1 cellular context compared by ENCODE assay signal in the genomic region with DNA sequence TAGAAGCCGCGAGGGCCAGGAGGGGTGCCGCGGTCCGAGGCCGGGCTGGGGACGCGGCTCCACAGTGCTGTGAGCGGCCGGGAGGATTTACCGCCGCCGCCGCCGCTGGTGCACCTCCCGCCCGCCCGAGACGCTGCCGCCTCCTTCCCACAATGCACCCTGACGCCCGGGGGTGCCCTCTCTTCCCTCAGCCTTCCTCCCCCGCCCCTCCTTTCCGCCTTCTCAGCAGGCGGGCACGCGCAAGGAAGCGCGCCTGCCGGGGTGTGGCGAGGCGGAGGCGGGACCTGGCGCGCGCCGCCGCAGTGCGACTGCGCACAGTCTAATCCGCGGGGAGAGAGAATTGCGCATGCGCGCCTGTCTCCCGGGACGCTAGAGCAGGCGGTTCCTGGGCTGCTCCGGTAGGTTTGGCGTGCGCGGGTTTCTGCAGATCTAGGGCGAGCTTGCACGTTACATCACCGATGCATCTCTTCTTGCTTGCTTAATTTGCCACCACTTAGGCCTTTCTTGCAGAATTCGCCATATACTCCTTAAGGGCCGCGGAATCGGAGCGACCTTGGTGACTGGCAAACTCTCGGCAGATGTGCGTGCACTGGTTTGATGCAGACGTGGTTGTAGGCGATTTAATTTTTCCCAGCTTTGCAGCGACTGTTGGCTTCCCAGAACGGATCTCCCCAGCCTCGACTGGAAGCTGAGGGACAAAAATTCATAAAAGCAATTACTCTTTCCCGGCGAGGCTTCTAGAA.
TF ChIP-seq lines count a peak whose summit lies in the region.

TSS of gene GVQW3 (plus strand) at position 347 of the 743 bp plus-strand sequence. CDS start 506 bp downstream, outside the sequence.
A gene with protein sequence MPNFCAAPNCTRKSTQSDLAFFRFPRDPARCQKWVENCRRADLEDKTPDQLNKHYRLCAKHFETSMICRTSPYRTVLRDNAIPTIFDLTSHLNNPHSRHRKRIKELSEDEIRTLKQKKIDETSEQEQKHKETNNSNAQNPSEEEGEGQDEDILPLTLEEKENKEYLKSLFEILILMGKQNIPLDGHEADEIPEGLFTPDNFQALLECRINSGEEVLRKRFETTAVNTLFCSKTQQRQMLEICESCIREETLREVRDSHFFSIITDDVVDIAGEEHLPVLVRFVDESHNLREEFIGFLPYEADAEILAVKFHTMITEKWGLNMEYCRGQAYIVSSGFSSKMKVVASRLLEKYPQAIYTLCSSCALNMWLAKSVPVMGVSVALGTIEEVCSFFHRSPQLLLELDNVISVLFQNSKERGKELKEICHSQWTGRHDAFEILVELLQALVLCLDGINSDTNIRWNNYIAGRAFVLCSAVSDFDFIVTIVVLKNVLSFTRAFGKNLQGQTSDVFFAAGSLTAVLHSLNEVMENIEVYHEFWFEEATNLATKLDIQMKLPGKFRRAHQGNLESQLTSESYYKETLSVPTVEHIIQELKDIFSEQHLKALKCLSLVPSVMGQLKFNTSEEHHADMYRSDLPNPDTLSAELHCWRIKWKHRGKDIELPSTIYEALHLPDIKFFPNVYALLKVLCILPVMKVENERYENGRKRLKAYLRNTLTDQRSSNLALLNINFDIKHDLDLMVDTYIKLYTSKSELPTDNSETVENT (minus strand): TSS at position 156 of the 743 bp plus-strand sequence. CDS start 296 bp downstream, outside the sequence.

TF ChIP-seq in HepG2, 621 proteins besides CTCF, POLR2A, EP300 and RAD21 (continued from another document):
- TF ChIP-seq LRRFIP1 (CRISPR knock-in tag; conservative IDR thresholded peaks at IDR 0.05) (no peak), DR1 (CRISPR knock-in tag; IDR thresholded peaks at IDR 0.05) (peak; percentile 53; the same call in 1 of the 2 replicates), KAT8 (CRISPR knock-in tag; IDR thresholded peaks at IDR 0.05) (peak; percentile 89), HOXA5 (CRISPR knock-in tag; IDR thresholded peaks at IDR 0.05) (peak; percentile 33; the same call in 1 of the 2 replicates), ZNF768 (CRISPR knock-in tag; IDR thresholded peaks at IDR 0.05) (no peak), ZBTB49 (CRISPR knock-in tag; IDR thresholded peaks at IDR 0.05; ENCODE audit: borderline replicate concordance) (no peak), KDM2A (CRISPR knock-in tag; IDR thresholded peaks at IDR 0.05; ENCODE audit: borderline replicate concordance, low read depth) (peak; percentile 88), ZNF430 (CRISPR knock-in tag; IDR thresholded peaks at IDR 0.05) (peak; percentile 62; the same call in 1 of the 2 replicates), ZNF547 (CRISPR knock-in tag; IDR thresholded peaks at IDR 0.05) (peak; percentile 85; the same call in 1 of the 2 replicates), STAT6 (CRISPR knock-in tag; IDR thresholded peaks at IDR 0.05; ENCODE audit: borderline replicate concordance) (0 out of 2 replicates have a peak, but pooled peaks have one; percentile 40), ZFX (CRISPR knock-in tag; IDR thresholded peaks at IDR 0.05; ENCODE audit: low read depth) (peak; percentile 67), KMT2B (CRISPR knock-in tag; IDR thresholded peaks at IDR 0.05) (peak; percentile 97), ZMYM4 (CRISPR knock-in tag; IDR thresholded peaks at IDR 0.05) (peak; percentile 93), YEATS2 (CRISPR knock-in tag; IDR thresholded peaks at IDR 0.05; ENCODE audit: borderline replicate concordance) (peak; percentile 91), MEIS1 (CRISPR knock-in tag; IDR thresholded peaks at IDR 0.05; ENCODE audit: borderline replicate concordance) (no peak; the same call in 1 of the 2 replicates), PLRG1 (conservative IDR thresholded peaks at IDR 0.05) (no peak), CAMTA2 (CRISPR knock-in tag; IDR thresholded peaks at IDR 0.05; ENCODE audit: borderline replicate concordance) (peak; percentile 85; the same call in 1 of the 2 replicates), SMAD3 (CRISPR knock-in tag; IDR thresholded peaks at IDR 0.05) (0 out of 2 replicates have a peak, but pooled peaks have one; percentile 43), PHF20 (CRISPR knock-in tag; IDR thresholded peaks at IDR 0.05) (peak; percentile 83), ZNF274 (CRISPR knock-in tag; IDR thresholded peaks at IDR 0.05) (0 out of 2 replicates have a peak, but pooled peaks have one; percentile 45), ZNF232 (CRISPR knock-in tag; IDR thresholded peaks at IDR 0.05; ENCODE audit: borderline replicate concordance) (no peak), SUZ12 (IDR thresholded peaks at IDR 0.05; ENCODE audit: low read depth, low read length) (peak; percentile 28; the same call in 1 of the 2 replicates)
- TF ChIP-seq, protein P1, sequence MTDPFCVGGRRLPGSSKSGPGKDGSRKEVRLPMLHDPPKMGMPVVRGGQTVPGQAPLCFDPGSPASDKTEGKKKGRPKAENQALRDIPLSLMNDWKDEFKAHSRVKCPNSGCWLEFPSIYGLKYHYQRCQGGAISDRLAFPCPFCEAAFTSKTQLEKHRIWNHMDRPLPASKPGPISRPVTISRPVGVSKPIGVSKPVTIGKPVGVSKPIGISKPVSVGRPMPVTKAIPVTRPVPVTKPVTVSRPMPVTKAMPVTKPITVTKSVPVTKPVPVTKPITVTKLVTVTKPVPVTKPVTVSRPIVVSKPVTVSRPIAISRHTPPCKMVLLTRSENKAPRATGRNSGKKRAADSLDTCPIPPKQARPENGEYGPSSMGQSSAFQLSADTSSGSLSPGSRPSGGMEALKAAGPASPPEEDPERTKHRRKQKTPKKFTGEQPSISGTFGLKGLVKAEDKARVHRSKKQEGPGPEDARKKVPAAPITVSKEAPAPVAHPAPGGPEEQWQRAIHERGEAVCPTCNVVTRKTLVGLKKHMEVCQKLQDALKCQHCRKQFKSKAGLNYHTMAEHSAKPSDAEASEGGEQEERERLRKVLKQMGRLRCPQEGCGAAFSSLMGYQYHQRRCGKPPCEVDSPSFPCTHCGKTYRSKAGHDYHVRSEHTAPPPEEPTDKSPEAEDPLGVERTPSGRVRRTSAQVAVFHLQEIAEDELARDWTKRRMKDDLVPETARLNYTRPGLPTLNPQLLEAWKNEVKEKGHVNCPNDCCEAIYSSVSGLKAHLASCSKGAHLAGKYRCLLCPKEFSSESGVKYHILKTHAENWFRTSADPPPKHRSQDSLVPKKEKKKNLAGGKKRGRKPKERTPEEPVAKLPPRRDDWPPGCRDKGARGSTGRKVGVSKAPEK (CRISPR knock-in tag; IDR thresholded peaks at IDR 0.05; ENCODE audit: borderline replicate concordance): no peak
- TF ChIP-seq, protein P2, sequence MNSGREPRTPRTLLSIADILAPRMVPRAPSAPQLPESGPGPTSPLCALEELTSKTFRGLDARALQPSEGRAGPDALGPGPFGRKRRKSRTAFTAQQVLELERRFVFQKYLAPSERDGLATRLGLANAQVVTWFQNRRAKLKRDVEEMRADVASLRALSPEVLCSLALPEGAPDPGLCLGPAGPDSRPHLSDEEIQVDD (CRISPR knock-in tag; IDR thresholded peaks at IDR 0.05; ENCODE audit: borderline replicate concordance): no peak
- TF ChIP-seq, protein P3, sequence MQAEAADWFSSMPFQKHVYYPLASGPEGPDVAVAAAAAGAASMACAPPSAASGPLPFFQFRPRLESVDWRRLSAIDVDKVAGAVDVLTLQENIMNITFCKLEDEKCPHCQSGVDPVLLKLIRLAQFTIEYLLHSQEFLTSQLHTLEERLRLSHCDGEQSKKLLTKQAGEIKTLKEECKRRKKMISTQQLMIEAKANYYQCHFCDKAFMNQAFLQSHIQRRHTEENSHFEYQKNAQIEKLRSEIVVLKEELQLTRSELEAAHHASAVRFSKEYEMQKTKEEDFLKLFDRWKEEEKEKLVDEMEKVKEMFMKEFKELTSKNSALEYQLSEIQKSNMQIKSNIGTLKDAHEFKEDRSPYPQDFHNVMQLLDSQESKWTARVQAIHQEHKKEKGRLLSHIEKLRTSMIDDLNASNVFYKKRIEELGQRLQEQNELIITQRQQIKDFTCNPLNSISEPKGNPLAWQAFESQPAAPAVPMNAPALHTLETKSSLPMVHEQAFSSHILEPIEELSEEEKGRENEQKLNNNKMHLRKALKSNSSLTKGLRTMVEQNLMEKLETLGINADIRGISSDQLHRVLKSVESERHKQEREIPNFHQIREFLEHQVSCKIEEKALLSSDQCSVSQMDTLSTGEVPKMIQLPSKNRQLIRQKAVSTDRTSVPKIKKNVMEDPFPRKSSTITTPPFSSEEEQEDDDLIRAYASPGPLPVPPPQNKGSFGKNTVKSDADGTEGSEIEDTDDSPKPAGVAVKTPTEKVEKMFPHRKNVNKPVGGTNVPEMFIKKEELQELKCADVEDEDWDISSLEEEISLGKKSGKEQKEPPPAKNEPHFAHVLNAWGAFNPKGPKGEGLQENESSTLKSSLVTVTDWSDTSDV (CRISPR knock-in tag; IDR thresholded peaks at IDR 0.05): peak; percentile 57; the same call in 1 of the 2 replicates
